ENCODE assay signal across 17 cellular contexts in genomic region chr16:67783353-67783725, GRCh38.
"Had no signal": no experiment of that assay in that cellular context is flagged by ENCODE, and none has a peak within 500 bp of the region (broad histone marks: within the 10 kb centered on the region; RNA-seq: fewer than 3 reads in every experiment).

No MANE protein-coding gene starts in this region.

- H3K4me1 ChIP-seq: uterus had no signal

- ATAC-seq: activated T-cell treated with anti-CD3 and anti-CD28 coated beads, Interleukin-2, amount 50 U/mL, for 72 hours; esophagus mucosa; gastrocnemius medialis; heart left ventricle; natural killer cell had no signal

- DNase-seq: activated CD4-positive, alpha-beta T cell treated with anti-CD3 and anti-CD28 coated beads, Interleukin-2, amount 50 U/mL, for 4 hours; activated gamma-delta T cell; activated T-cell treated with anti-CD3 and anti-CD28 coated beads, Interleukin-2, amount 50 U/mL, for 72 hours; effector CD4-positive, alpha-beta T cell; gastrocnemius medialis; heart left ventricle; mesendoderm; natural killer cell; nucleus accumbens; spleen; stimulated activated CD8-positive, alpha-beta memory T cell treated with anti-CD3 and anti-CD28 coated beads, Interleukin-4, amount 100 ng/mL, for 48 hours; stimulated activated naive CD4-positive, alpha-beta T cell treated with Interleukin-2 at 50 U/mL for 16 hours; T-helper 2 cell; tibial artery; uterus had no signal

- H3K27me3 ChIP-seq: gastrocnemius medialis, heart left ventricle, spleen, tibial artery, uterus had no signal

- H3K4me3 ChIP-seq: gastrocnemius medialis, heart left ventricle, spleen, tibial artery, uterus had no signal

- H3K36me3 ChIP-seq: gastrocnemius medialis, uterus had no signal

- H3K27ac ChIP-seq: heart left ventricle, spleen, tibial artery, uterus, VCaP had no signal

- H3K9me3 ChIP-seq: gastrocnemius medialis, heart left ventricle, spleen, tibial artery, uterus had no signal
